ENCODE assay signal across 17 cellular contexts in genomic region chr1:1425426-1425752, GRCh38. TPM values are rescaled to one million over a fixed set of nuclear protein-coding genes. Genes with fewer than 3 reads are reported as not detected.
"Had no signal": no experiment of that assay in that cellular context is flagged by ENCODE, and none has a peak within 500 bp of the region (broad histone marks: within the 10 kb centered on the region; RNA-seq: fewer than 3 reads in every experiment).

No MANE protein-coding gene starts in this region.

- H3K4me3 Mint-ChIP-seq: activated CD8-positive, alpha-beta memory T cell treated with anti-CD3 and anti-CD28 coated beads, Interleukin-2, amount 10 ng/mL, durations not matched to agents 7 days and 5 days; activated naive CD8-positive, alpha-beta T cell; activated T-cell treated with anti-CD3 and anti-CD28 coated beads, Interleukin-2, amount 50 U/mL, for 4 hours; immature natural killer cell; T-helper 2 cell treated with Interferon-gamma antibody and Interleukin-4, amounts not matched to agents 5 μg/mL and 100 μg/mL, for 36 hours had no signal

- H3K9me3 ChIP-seq: breast epithelium, esophagus squamous epithelium, testis had no signal

- H3K9me3 Mint-ChIP-seq: activated T-cell treated with anti-CD3 and anti-CD28 coated beads, Interleukin-2, amount 50 U/mL, for 4 hours; immature natural killer cell; nephron; T-helper 2 cell treated with Interferon-gamma antibody and Interleukin-4, amounts not matched to agents 5 μg/mL and 100 μg/mL, for 36 hours had no signal

- DNase-seq: activated CD4-positive, alpha-beta T cell treated with anti-CD3 and anti-CD28 coated beads, Interleukin-2, amount 50 U/mL, for 48 hours; activated CD4-positive, CD25-positive, alpha-beta regulatory T cell treated with anti-CD3 and anti-CD28 coated beads, Interleukin-2, amount 50 U/mL, for 72 hours; activated CD8-positive, alpha-beta memory T cell treated with anti-CD3 and anti-CD28 coated beads, Interleukin-2, amount 10 ng/mL, durations not matched to agents 7 days and 5 days; activated effector memory CD4-positive, alpha-beta T cell treated with anti-CD3 and anti-CD28 coated beads, Interleukin-2, amount 50 U/mL, for 16 hours; activated T-cell treated with anti-CD3 and anti-CD28 coated beads, Interleukin-2, amount 50 U/mL, for 4 hours; esophagus squamous epithelium; foreskin fibroblast; immature natural killer cell; mammary epithelial cell; stimulated activated CD4-positive, alpha-beta T cell treated with anti-CD3 and anti-CD28 coated beads, Interleukin-12 subunit alpha, Interleukin-12 subunit beta, amount 100 ng/mL, for 4 hours; stimulated activated naive CD8-positive, alpha-beta T cell treated with anti-CD3 and anti-CD28 coated beads, Interleukin-15, Interleukin-2, amounts not matched to agents 100 U/mL and 50 U/mL, for 24 hours had no signal

- H3K36me3 Mint-ChIP-seq: activated CD8-positive, alpha-beta memory T cell treated with anti-CD3 and anti-CD28 coated beads, Interleukin-2, amount 10 ng/mL, durations not matched to agents 7 days and 5 days; activated naive CD8-positive, alpha-beta T cell; immature natural killer cell had no signal

- H3K36me3 ChIP-seq: breast epithelium, esophagus squamous epithelium had no signal

- H3K27ac Mint-ChIP-seq: activated CD8-positive, alpha-beta memory T cell treated with anti-CD3 and anti-CD28 coated beads, Interleukin-2, amount 10 ng/mL, durations not matched to agents 7 days and 5 days; activated naive CD8-positive, alpha-beta T cell; immature natural killer cell; T-helper 2 cell treated with Interferon-gamma antibody and Interleukin-4, amounts not matched to agents 5 μg/mL and 100 μg/mL, for 36 hours had no signal

- H3K4me3 ChIP-seq: esophagus squamous epithelium, testis had no signal

- H3K27me3 ChIP-seq: breast epithelium, testis had no signal

RNA-seq across cellular contexts. Expression of gene ANKRD65, which starts 4.3 kb away (rescaled TPM):
- total RNA-seq: activated CD8-positive, alpha-beta memory T cell treated with anti-CD3 and anti-CD28 coated beads, Interleukin-2, amount 10 ng/mL, durations not matched to agents 7 days and 5 days; chondrocyte had no signal
